In the genomic region with DNA sequence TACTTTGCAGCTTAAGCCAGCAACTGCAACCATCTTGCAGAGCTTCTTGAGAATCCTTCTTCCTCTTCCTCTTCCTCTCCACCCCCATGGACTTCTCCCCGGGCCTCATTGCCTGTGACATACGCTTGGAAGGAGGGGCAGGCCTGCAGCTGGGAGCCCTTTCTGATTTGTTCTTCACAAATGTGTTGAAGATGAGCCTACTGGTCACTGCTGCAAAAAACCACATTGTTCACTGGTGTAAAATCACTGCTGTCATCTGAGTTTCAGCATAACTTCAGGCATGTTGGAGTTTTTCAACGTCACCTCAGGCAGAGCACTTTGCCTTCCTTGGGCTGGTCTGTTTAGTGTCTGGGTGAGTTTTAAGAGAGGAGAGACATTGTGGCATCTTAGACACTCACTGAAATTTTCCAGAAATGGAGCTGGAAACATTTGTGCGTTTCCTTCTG, we compare ENCODE assay signal across 9 cellular contexts. TPM values are rescaled to one million over a fixed set of nuclear protein-coding genes. Genes with fewer than 3 reads are reported as not detected.
DNase-seq lines count a peak whose midpoint lies in the region; ATAC-seq, FAIRE-seq and TF ChIP-seq lines count a peak whose summit lies in the region.
"Had no signal": no experiment of that assay in that cellular context is flagged by ENCODE, and none has a peak within 500 bp of the region (broad histone marks: within the 10 kb centered on the region; RNA-seq: fewer than 3 reads in every experiment).

No MANE protein-coding gene starts in this region.

- H3K9me3 ChIP-seq in trophoblast cell (ENCODE audit: insufficient read depth, low read depth, low read length), result no peaks in the 10 kb centered on the region

- H2AFZ ChIP-seq in trophoblast cell (ENCODE audit: insufficient read depth, low read length, poor library complexity), result no peak overlapping the region

- no peak overlapping the region for H2BK12ac ChIP-seq in trophoblast cell (ENCODE audit: low read length)

- H3K36me3 ChIP-seq in trophoblast cell (ENCODE audit: control insufficient read depth in 1 of 2, insufficient read depth in 2 of 2, low read length in 2 of 2), result no peaks in the 10 kb centered on the region

- H3K79me1 ChIP-seq in trophoblast cell (ENCODE audit: low read length), result peaks cover 26% of the 10 kb centered on the region

- DNase-seq in GM12891 (ENCODE audit: insufficient read length, low spot score) (no peak), SKM-1 (lab: John Stamatoyannopoulos, UW; ENCODE audit: unreplicated experiment) (peak; percentile 7), fibroblast of the aortic adventitia (ENCODE audit: low read depth) (peak; percentile 42), trophoblast cell (peak in 1 of 2 donors; percentile 43), COR-L47 (lab: John Stamatoyannopoulos, UW) (no peak)
- DNase-seq in activated CD8-positive, alpha-beta T cell treated with anti-CD3 and anti-CD28 coated beads for 36 hours, result no peak
- DNase-seq: DMS 273 treated with DMSO at 0.1 percent for 48 hours had no signal

- peak overlapping the region; percentile 75 for H2BK120ac ChIP-seq in trophoblast cell (ENCODE audit: insufficient read depth, low read length, poor library complexity)

- ATAC-seq in activated CD8-positive, alpha-beta T cell treated with anti-CD3 and anti-CD28 coated beads for 36 hours, result no peak
- ATAC-seq in GM19324 (IDR thresholded peaks at IDR 0.05; ENCODE audit: low FRiP score, unreplicated experiment) (no peak), GM18873 (IDR thresholded peaks at IDR 0.05; ENCODE audit: low FRiP score, unreplicated experiment) (no peak)

- H3K9me3 Mint-ChIP-seq in activated CD8-positive, alpha-beta T cell treated with anti-CD3 and anti-CD28 coated beads for 36 hours, result no peaks in the 10 kb centered on the region

- no peak overlapping the region for H4K12ac ChIP-seq in trophoblast cell (ENCODE audit: low read depth, low read length)

- H3K36me3 Mint-ChIP-seq in activated CD8-positive, alpha-beta T cell treated with anti-CD3 and anti-CD28 coated beads for 36 hours (ENCODE audit: low read depth), result no peaks in the 10 kb centered on the region

- peak overlapping the region; percentile 34 for H3K4me2 ChIP-seq in trophoblast cell (ENCODE audit: low read length)

- no peak overlapping the region for H3K18ac ChIP-seq in trophoblast cell (ENCODE audit: low read length)

- CTCF ChIA-PET in activated CD8-positive, alpha-beta T cell treated with anti-CD3 and anti-CD28 coated beads for 36 hours (lab: Charles Lee), result interaction anchor here (1.0 kb wide), 1 partner anchor 12 kb away, joined by 8 read pairs; no protein-coding TSS in a partner anchor

- peaks cover 1% of the 10 kb centered on the region for H3K27me3 Mint-ChIP-seq in activated CD8-positive, alpha-beta T cell treated with anti-CD3 and anti-CD28 coated beads for 36 hours

- H3K4me1 Mint-ChIP-seq in activated CD8-positive, alpha-beta T cell treated with anti-CD3 and anti-CD28 coated beads for 36 hours (ENCODE audit: low read depth), result peaks cover 20% of the 10 kb centered on the region

- peak; percentile 64 for FAIRE-seq in GM12891 (lab: Jason Lieb, UNC)

- no peak overlapping the region for H4K8ac ChIP-seq in trophoblast cell (ENCODE audit: low read depth, low read length)

- H3K9ac ChIP-seq in trophoblast cell (ENCODE audit: low read length), result no peak overlapping the region

- no peak overlapping the region for H3K4me3 Mint-ChIP-seq in activated CD8-positive, alpha-beta T cell treated with anti-CD3 and anti-CD28 coated beads for 36 hours

- TF ChIP-seq CTCF in fibroblast of the aortic adventitia (IDR thresholded peaks at IDR 0.05; ENCODE audit: insufficient read depth, low read length), result no peak
- no peak for TF ChIP-seq CTCF in activated CD8-positive, alpha-beta T cell treated with anti-CD3 and anti-CD28 coated beads for 36 hours (IDR thresholded peaks at IDR 0.05)

- peaks cover 19 to 28% of the 10 kb centered on the region in 2 experiments for H3K4me1 ChIP-seq in trophoblast cell (ENCODE audit: control insufficient read depth in 1 of 2, insufficient read depth in 2 of 2, low read length in 2 of 2)

- H3K14ac ChIP-seq in trophoblast cell (ENCODE audit: low read length), result no peak overlapping the region

- no CpG with 5 or more reads among the region's 4 CpGs for WGBS in trophoblast cell (ENCODE audit: extremely low coverage, insufficient coverage, insufficient read length)

- TF ChIP-seq POLR2A in GM12891 (IDR thresholded peaks at IDR 0.05; ENCODE audit: low read depth, low read length), result no peak

- intact Hi-C loops in activated CD8-positive, alpha-beta T cell treated with anti-CD3 and anti-CD28 coated beads for 36 hours (cut with micrococcal nuclease), result no loop called here

- no peak overlapping the region for H3K23ac ChIP-seq in trophoblast cell (ENCODE audit: low read length)

- peak overlapping the region; percentile 25 for H4K91ac ChIP-seq in trophoblast cell (ENCODE audit: low read depth, low read length)

- peaks cover 10% of the 10 kb centered on the region for H3K79me2 ChIP-seq in trophoblast cell (ENCODE audit: control insufficient read depth, insufficient read depth, low read length, poor library complexity)

- peak overlapping the region; percentile 39 for H2BK5ac ChIP-seq in trophoblast cell (ENCODE audit: low read depth, low read length, poor library complexity)

- H3K4ac ChIP-seq in trophoblast cell (ENCODE audit: low read depth, low read length), result no peak overlapping the region

- no peak overlapping the region for H3K27ac Mint-ChIP-seq in activated CD8-positive, alpha-beta T cell treated with anti-CD3 and anti-CD28 coated beads for 36 hours

- POLR2A ChIA-PET in activated CD8-positive, alpha-beta T cell treated with anti-CD3 and anti-CD28 coated beads for 36 hours (lab: Charles Lee), result no interaction called here

- no peaks in the 10 kb centered on the region for H3K27me3 ChIP-seq in trophoblast cell (ENCODE audit: insufficient read depth, low read length)

- H3K27ac ChIP-seq in trophoblast cell (ENCODE audit: low read depth, low read length), result peak overlapping the region; percentile 96

- no peak overlapping the region for H3K4me3 ChIP-seq in fibroblast of the aortic adventitia (ENCODE audit: low read depth, low read length)
- H3K4me3 ChIP-seq in trophoblast cell (ENCODE audit: low read depth, low read length), result no peak overlapping the region

- no peak overlapping the region for H2AK5ac ChIP-seq in trophoblast cell (ENCODE audit: low read length)

TF ChIP-seq in GM12891, 5 proteins besides CTCF, POLR2A, EP300 and RAD21:
- no peak for TF ChIP-seq POU2F2 (IDR thresholded peaks at IDR 0.05; ENCODE audit: low read depth, low read length)
- no peak for TF ChIP-seq TAF1 (IDR thresholded peaks at IDR 0.05; ENCODE audit: low read depth, low read length)

RNA-seq across cellular contexts. Expression of a gene that starts 7.9 kb away (rescaled TPM):
- polyA plus RNA-seq in GM12891 (2012; ENCODE audit: low read depth, missing spikeins), result 15.1 TPM
- 61.7 and 105 TPM in 2 replicates for total RNA-seq in fibroblast of the aortic adventitia (ENCODE audit: low replicate concordance)
- 96.7 and 103 TPM in 2 replicates for polyA plus RNA-seq in trophoblast cell (2013)
- total RNA-seq in activated CD8-positive, alpha-beta T cell treated with anti-CD3 and anti-CD28 coated beads for 36 hours, result 1 to 10 TPM; 3.7 to 3.9 TPM

Comparison
In these comparisons a context has a peak if more than half of its experiments do, and no peak if none do; other contexts are left out.
1. DNase-seq: peak in SKM-1 (single experiment) and fibroblast of the aortic adventitia (single experiment); none in GM12891 (single experiment), activated CD8-positive, alpha-beta T cell treated with anti-CD3 and anti-CD28 coated beads for 36 hours (single experiment) and COR-L47 (single experiment).
2. RNA of a gene that starts 7.9 kb away (total RNA-seq): 61.7 to 105 TPM in fibroblast of the aortic adventitia; 3.7 to 3.9 TPM in activated CD8-positive, alpha-beta T cell treated with anti-CD3 and anti-CD28 coated beads for 36 hours; every median in the first group is over 10 times any median in the second.